ENCODE assay signal across 27 cellular contexts in genomic region chr5:30676223-30676840, GRCh38.
"Had no signal": no experiment of that assay in that cellular context is flagged by ENCODE, and none has a peak within 500 bp of the region (broad histone marks: within the 10 kb centered on the region; RNA-seq: fewer than 3 reads in every experiment).

No MANE protein-coding gene starts in this region.

- H3K9me3 ChIP-seq: psoas muscle, testis, upper lobe of right lung, uterus had no signal

- H3K79me2 ChIP-seq: parathyroid adenoma had no signal

- H3K27me3 ChIP-seq: neural progenitor cell, spleen, suprapubic skin, testis, tibial artery, transverse colon, upper lobe of right lung, uterus had no signal

- H3K4me1 ChIP-seq: neural progenitor cell, parathyroid adenoma, psoas muscle, spleen, suprapubic skin, testis, tibial artery, transverse colon, upper lobe of right lung, uterus had no signal

- H3K27ac ChIP-seq: neural progenitor cell, parathyroid adenoma, psoas muscle, skin epidermis, spleen, suprapubic skin, testis, tibial artery, transverse colon, upper lobe of right lung, uterus had no signal

- DNase-seq: naive thymus-derived CD4-positive, alpha-beta T cell; natural killer cell; posterior cingulate gyrus; psoas muscle; right cardiac atrium; spleen; stimulated activated CD4-positive, alpha-beta T cell treated with anti-CD3 and anti-CD28 coated beads, Interleukin-12 subunit alpha, Interleukin-12 subunit beta, amount 100 ng/mL, for 4 hours; stimulated activated CD4-positive, alpha-beta T cell treated with anti-CD3 and anti-CD28 coated beads, Interleukin-1b, Interleukin-23, amount 100 ng/mL, for 48 hours; stimulated activated CD4-positive, alpha-beta T cell treated with anti-CD3 and anti-CD28 coated beads, Interleukin-4, amount 100 ng/mL, for 1 hour; stimulated activated CD4-positive, alpha-beta T cell treated with anti-CD3 and anti-CD28 coated beads, Interleukin-4, amount 100 ng/mL, for 4 hours; stimulated activated CD8-positive, alpha-beta memory T cell treated with anti-CD3 and anti-CD28 coated beads, Interleukin-4, amount 100 ng/mL, for 48 hours; stimulated activated naive CD4-positive, alpha-beta T cell; stimulated activated naive CD8-positive, alpha-beta T cell treated with anti-CD3 and anti-CD28 coated beads, Interleukin-15, amount 100 ng/mL, for 72 hours; stimulated activated naive CD8-positive, alpha-beta T cell treated with anti-CD3 and anti-CD28 coated beads, Interleukin-15, Interleukin-2, amounts not matched to agents 100 U/mL and 50 U/mL, for 24 hours; substantia nigra; testis; tibial artery; transverse colon; upper lobe of right lung; uterus had no signal

- H3K4me2 ChIP-seq: neural progenitor cell, smooth muscle cell had no signal

- ATAC-seq: naive thymus-derived CD4-positive, alpha-beta T cell; natural killer cell; psoas muscle; right cardiac atrium; sciatic nerve; stimulated activated memory B cell treated with anti-CD40 and anti-IgM and Interleukin-4, amounts not matched to agents 10 μg/mL and 1 μg/mL and 100 μg/mL, for 72 hours; stimulated activated naive CD8-positive, alpha-beta T cell treated with anti-CD3 and anti-CD28 coated beads, Interleukin-15, amount 100 ng/mL, for 72 hours; stimulated activated naive CD8-positive, alpha-beta T cell treated with anti-CD3 and anti-CD28 coated beads, Interleukin-15, Interleukin-2, amounts not matched to agents 100 U/mL and 50 U/mL, for 24 hours; upper lobe of right lung had no signal

- H3K36me3 ChIP-seq: neural progenitor cell, spleen, suprapubic skin, tibial artery, transverse colon, upper lobe of right lung, uterus had no signal

- H2AFZ ChIP-seq: neural progenitor cell, parathyroid adenoma had no signal

- H3K4me3 ChIP-seq: neural progenitor cell, psoas muscle, skin epidermis, smooth muscle cell, spleen, suprapubic skin, testis, tibial artery, transverse colon, upper lobe of right lung, uterus had no signal

- H3K9ac ChIP-seq: neural progenitor cell, parathyroid adenoma had no signal
